1 cellular context compared by ENCODE assay signal in the genomic region with DNA sequence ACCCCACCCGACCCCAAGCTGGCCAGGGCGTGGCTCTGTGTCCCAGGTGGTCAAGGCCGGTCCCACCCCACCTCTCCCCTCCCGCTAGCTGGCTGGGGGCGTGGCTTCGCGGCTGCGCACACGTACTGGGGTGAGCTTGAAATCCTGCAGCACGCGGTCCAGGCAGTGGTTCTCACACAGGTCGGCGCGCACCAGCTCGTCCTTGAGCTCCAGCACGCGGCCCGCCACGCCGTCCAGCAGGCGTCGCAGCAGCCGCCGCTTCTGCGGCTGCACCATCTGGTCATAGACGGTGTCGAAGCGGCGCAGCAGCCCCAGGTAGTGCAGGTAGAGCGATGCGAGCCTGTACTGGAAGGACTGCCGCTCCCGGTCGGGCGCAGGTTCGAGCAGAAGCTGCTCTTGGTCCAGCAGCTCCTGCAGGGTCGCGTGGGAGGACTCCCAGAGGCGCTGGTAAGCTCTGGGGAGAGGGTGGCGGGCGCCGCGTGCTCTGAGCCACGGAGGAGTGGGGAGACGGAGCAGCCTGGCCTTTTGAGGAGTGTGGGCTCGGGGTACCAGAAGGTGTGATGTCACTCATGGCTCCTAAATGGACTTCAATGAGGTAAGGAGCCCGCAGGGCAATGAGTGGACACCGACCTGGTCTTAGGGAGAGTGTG.
TF ChIP-seq lines count a peak whose summit lies in the region.

No MANE protein-coding gene starts in this region.

TF ChIP-seq in K562, 482 proteins besides CTCF, POLR2A, EP300 and RAD21 (continued from another document and continues in another):
- TF ChIP-seq, protein P1, sequence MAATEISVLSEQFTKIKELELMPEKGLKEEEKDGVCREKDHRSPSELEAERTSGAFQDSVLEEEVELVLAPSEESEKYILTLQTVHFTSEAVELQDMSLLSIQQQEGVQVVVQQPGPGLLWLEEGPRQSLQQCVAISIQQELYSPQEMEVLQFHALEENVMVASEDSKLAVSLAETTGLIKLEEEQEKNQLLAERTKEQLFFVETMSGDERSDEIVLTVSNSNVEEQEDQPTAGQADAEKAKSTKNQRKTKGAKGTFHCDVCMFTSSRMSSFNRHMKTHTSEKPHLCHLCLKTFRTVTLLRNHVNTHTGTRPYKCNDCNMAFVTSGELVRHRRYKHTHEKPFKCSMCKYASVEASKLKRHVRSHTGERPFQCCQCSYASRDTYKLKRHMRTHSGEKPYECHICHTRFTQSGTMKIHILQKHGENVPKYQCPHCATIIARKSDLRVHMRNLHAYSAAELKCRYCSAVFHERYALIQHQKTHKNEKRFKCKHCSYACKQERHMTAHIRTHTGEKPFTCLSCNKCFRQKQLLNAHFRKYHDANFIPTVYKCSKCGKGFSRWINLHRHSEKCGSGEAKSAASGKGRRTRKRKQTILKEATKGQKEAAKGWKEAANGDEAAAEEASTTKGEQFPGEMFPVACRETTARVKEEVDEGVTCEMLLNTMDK (IDR thresholded peaks at IDR 0.05; ENCODE audit: borderline replicate concordance, insufficient read depth, low read depth, low read length, poor library complexity, severe bottlenecking): peak; percentile 81
- no peak for TF ChIP-seq STAT5B (CRISPR knock-in tag; IDR thresholded peaks at IDR 0.05)
- TF ChIP-seq MED1 (CRISPR knock-in tag; IDR thresholded peaks at IDR 0.05; ENCODE audit: borderline replicate concordance): no peak
- TF ChIP-seq ATF4 (CRISPR knock-in tag; IDR thresholded peaks at IDR 0.05): no peak
- no peak for TF ChIP-seq SPI1 (IDR thresholded peaks at IDR 0.05; ENCODE audit: borderline replicate concordance, low read depth, low read length)
- no peak for TF ChIP-seq ZNF3 (CRISPR knock-in tag; IDR thresholded peaks at IDR 0.05)
- no peak for TF ChIP-seq CREM (IDR thresholded peaks at IDR 0.05; ENCODE audit: low read depth)
- no peak for TF ChIP-seq ZNF316 (IDR thresholded peaks at IDR 0.05)
- TF ChIP-seq, protein P2, sequence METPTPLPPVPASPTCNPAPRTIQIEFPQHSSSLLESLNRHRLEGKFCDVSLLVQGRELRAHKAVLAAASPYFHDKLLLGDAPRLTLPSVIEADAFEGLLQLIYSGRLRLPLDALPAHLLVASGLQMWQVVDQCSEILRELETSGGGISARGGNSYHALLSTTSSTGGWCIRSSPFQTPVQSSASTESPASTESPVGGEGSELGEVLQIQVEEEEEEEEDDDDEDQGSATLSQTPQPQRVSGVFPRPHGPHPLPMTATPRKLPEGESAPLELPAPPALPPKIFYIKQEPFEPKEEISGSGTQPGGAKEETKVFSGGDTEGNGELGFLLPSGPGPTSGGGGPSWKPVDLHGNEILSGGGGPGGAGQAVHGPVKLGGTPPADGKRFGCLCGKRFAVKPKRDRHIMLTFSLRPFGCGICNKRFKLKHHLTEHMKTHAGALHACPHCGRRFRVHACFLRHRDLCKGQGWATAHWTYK (CRISPR knock-in tag; IDR thresholded peaks at IDR 0.05): no peak
- no peak for TF ChIP-seq MTF1 (CRISPR knock-in tag; IDR thresholded peaks at IDR 0.05; ENCODE audit: borderline replicate concordance)
- TF ChIP-seq MYNN (IDR thresholded peaks at IDR 0.05): no peak
- TF ChIP-seq MYNN (CRISPR knock-in tag; IDR thresholded peaks at IDR 0.05): no peak
- TF ChIP-seq ZNF740 (CRISPR knock-in tag; IDR thresholded peaks at IDR 0.05): no peak
- TF ChIP-seq ZNF740 (tag; IDR thresholded peaks at IDR 0.05): no peak
- TF ChIP-seq ZNF197 (CRISPR knock-in tag; IDR thresholded peaks at IDR 0.05; ENCODE audit: low read depth): no peak
- TF ChIP-seq RB1 (IDR thresholded peaks at IDR 0.05; ENCODE audit: low read depth): no peak
- TF ChIP-seq MBD2 (IDR thresholded peaks at IDR 0.05; ENCODE audit: borderline replicate concordance, low read depth): no peak
- TF ChIP-seq TARDBP (IDR thresholded peaks at IDR 0.05): no peak
- no peak for TF ChIP-seq ARID3B (CRISPR knock-in tag; IDR thresholded peaks at IDR 0.05; ENCODE audit: borderline replicate concordance)
- TF ChIP-seq, protein P3, sequence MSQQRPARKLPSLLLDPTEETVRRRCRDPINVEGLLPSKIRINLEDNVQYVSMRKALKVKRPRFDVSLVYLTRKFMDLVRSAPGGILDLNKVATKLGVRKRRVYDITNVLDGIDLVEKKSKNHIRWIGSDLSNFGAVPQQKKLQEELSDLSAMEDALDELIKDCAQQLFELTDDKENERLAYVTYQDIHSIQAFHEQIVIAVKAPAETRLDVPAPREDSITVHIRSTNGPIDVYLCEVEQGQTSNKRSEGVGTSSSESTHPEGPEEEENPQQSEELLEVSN (IDR thresholded peaks at IDR 0.05; ENCODE audit: borderline replicate concordance in 1 of 2, extremely low read depth in 1 of 2, insufficient read depth in 1 of 2, insufficient read length in 1 of 2, low read depth in 1 of 2, low read length in 1 of 2, poor library complexity in 1 of 2, severe bottlenecking in 1 of 2): peak; percentile 81 to 97
- no peak for TF ChIP-seq BRF2 (IDR thresholded peaks at IDR 0.05; ENCODE audit: borderline replicate concordance, insufficient read depth, insufficient read length)
- no peak for TF ChIP-seq NFE2 (IDR thresholded peaks at IDR 0.05; ENCODE audit: low read depth)
- TF ChIP-seq, protein P4, sequence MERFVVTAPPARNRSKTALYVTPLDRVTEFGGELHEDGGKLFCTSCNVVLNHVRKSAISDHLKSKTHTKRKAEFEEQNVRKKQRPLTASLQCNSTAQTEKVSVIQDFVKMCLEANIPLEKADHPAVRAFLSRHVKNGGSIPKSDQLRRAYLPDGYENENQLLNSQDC (CRISPR knock-in tag; IDR thresholded peaks at IDR 0.05): no peak
- TF ChIP-seq ZBTB1 (CRISPR knock-in tag; IDR thresholded peaks at IDR 0.05; ENCODE audit: borderline replicate concordance, low read depth): no peak
- TF ChIP-seq GATA2 (CRISPR knock-in tag; IDR thresholded peaks at IDR 0.05): no peak
- no peak for TF ChIP-seq POLR3A (IDR thresholded peaks at IDR 0.05; ENCODE audit: borderline replicate concordance, extremely low read depth, insufficient read depth, insufficient read length)
- no peak for TF ChIP-seq TAF9B (IDR thresholded peaks at IDR 0.05; ENCODE audit: partially characterized antibody)
- TF ChIP-seq RCOR1 (IDR thresholded peaks at IDR 0.05; ENCODE audit: borderline replicate concordance in 1 of 2, low read depth in 2 of 2, low read length in 2 of 2): no peak
- no peak for TF ChIP-seq ZBTB49 (CRISPR knock-in tag; IDR thresholded peaks at IDR 0.05; ENCODE audit: borderline replicate concordance)
- TF ChIP-seq, protein P5, sequence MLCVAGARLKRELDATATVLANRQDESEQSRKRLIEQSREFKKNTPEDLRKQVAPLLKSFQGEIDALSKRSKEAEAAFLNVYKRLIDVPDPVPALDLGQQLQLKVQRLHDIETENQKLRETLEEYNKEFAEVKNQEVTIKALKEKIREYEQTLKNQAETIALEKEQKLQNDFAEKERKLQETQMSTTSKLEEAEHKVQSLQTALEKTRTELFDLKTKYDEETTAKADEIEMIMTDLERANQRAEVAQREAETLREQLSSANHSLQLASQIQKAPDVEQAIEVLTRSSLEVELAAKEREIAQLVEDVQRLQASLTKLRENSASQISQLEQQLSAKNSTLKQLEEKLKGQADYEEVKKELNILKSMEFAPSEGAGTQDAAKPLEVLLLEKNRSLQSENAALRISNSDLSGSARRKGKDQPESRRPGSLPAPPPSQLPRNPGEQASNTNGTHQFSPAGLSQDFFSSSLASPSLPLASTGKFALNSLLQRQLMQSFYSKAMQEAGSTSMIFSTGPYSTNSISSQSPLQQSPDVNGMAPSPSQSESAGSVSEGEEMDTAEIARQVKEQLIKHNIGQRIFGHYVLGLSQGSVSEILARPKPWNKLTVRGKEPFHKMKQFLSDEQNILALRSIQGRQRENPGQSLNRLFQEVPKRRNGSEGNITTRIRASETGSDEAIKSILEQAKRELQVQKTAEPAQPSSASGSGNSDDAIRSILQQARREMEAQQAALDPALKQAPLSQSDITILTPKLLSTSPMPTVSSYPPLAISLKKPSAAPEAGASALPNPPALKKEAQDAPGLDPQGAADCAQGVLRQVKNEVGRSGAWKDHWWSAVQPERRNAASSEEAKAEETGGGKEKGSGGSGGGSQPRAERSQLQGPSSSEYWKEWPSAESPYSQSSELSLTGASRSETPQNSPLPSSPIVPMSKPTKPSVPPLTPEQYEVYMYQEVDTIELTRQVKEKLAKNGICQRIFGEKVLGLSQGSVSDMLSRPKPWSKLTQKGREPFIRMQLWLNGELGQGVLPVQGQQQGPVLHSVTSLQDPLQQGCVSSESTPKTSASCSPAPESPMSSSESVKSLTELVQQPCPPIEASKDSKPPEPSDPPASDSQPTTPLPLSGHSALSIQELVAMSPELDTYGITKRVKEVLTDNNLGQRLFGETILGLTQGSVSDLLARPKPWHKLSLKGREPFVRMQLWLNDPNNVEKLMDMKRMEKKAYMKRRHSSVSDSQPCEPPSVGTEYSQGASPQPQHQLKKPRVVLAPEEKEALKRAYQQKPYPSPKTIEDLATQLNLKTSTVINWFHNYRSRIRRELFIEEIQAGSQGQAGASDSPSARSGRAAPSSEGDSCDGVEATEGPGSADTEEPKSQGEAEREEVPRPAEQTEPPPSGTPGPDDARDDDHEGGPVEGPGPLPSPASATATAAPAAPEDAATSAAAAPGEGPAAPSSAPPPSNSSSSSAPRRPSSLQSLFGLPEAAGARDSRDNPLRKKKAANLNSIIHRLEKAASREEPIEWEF (CRISPR knock-in tag; IDR thresholded peaks at IDR 0.05): no peak
- no peak for TF ChIP-seq SMARCA4 (IDR thresholded peaks at IDR 0.05)
- TF ChIP-seq NR2C2 (CRISPR knock-in tag; IDR thresholded peaks at IDR 0.05): peak; percentile 48; the same call in 1 of the 2 replicates
- TF ChIP-seq NR2C2 (tag; IDR thresholded peaks at IDR 0.05): no peak
- TF ChIP-seq CBX5 (IDR thresholded peaks at IDR 0.05; ENCODE audit: borderline replicate concordance, low read depth): 0 out of 2 replicates have a peak, but pooled peaks have one; percentile 12
- TF ChIP-seq TAF15 (IDR thresholded peaks at IDR 0.05; ENCODE audit: low read depth, low read length): no peak
- peak; percentile 54 to 60 for TF ChIP-seq NRF1 (conservative IDR thresholded peaks at IDR 0.05 in 1 of 2, IDR thresholded peaks at IDR 0.05 in 1 of 2)
- TF ChIP-seq ZNF707 (CRISPR knock-in tag; conservative IDR thresholded peaks at IDR 0.05): no peak
- TF ChIP-seq ZNF124 (CRISPR knock-in tag; IDR thresholded peaks at IDR 0.05): no peak
- TF ChIP-seq BACH1 (tag; IDR thresholded peaks at IDR 0.05): no peak
- TF ChIP-seq POLR3G (IDR thresholded peaks at IDR 0.05; ENCODE audit: extremely low read depth, insufficient read length, insufficient replicate concordance): no peak
- 0 out of 2 replicates have a peak, but pooled peaks have one; percentile 77 for TF ChIP-seq ZNF232 (CRISPR knock-in tag; IDR thresholded peaks at IDR 0.05)
